ENCODE assay signal across 8 cellular contexts in genomic region chr14:73886449-73887115, GRCh38. TPM values are rescaled to one million over a fixed set of nuclear protein-coding genes. Genes with fewer than 3 reads are reported as not detected.
DNase-seq lines count a peak whose midpoint lies in the region; ATAC-seq and TF ChIP-seq lines count a peak whose summit lies in the region.

TSS of gene ZNF410 (plus strand) at chr14:73886859. CDS start at chr14:73892176, 5,317 bp downstream.

- peak within 1 kb of the TSS; percentile 95 for H3K27ac Mint-ChIP-seq in activated CD4-positive, alpha-beta memory T cell treated with anti-CD3 and anti-CD28 coated beads for 36 hours

- under 1% methylated on average over 22 of the region's 58 CpGs for WGBS in right lobe of liver (ENCODE audit: insufficient coverage, low coverage, low lambda C conversion rate, missing lambda C conversion rate)

- peak; percentile 96 for ATAC-seq in GM19438 (IDR thresholded peaks at IDR 0.05; ENCODE audit: low read depth, unreplicated experiment)
- peak; percentile 59 for ATAC-seq in HG03575 (IDR thresholded peaks at IDR 0.05; ENCODE audit: extremely low read depth, insufficient number of reproducible peaks, low FRiP score, unreplicated experiment)
- peak; percentile 98 to 100 (median 98) for ATAC-seq in right lobe of liver

- no peaks in the 10 kb centered on the region for H3K9me3 Mint-ChIP-seq in activated CD4-positive, alpha-beta memory T cell treated with anti-CD3 and anti-CD28 coated beads for 36 hours

- H3K4me1 ChIP-seq in right lobe of liver, result peaks cover 0 to 14% (median 5%) of the 10 kb centered on the region in 4 donors

- peaks cover 0 to 4% (median 0%) of the 10 kb centered on the region in 4 donors for H3K36me3 ChIP-seq in right lobe of liver

- no peaks in the 10 kb centered on the region for H3K9me3 ChIP-seq in right lobe of liver

- H3K27me3 ChIP-seq in dorsolateral prefrontal cortex (no peaks in the 10 kb centered on the region), right lobe of liver (no peaks in the 10 kb centered on the region)

- H3K27me3 Mint-ChIP-seq in activated CD4-positive, alpha-beta memory T cell treated with anti-CD3 and anti-CD28 coated beads for 36 hours, result no peaks in the 10 kb centered on the region

- intact Hi-C loops in activated CD4-positive, alpha-beta memory T cell treated with anti-CD3 and anti-CD28 coated beads for 36 hours (cut with micrococcal nuclease), result loop anchor here (1.0 to 2.0 kb wide), 8 partner anchors 10 to 198 kb away; partner anchors contain the start of genes ALDH6A1, BBOF1, COQ6 and ENTPD5
- intact Hi-C loops in dorsolateral prefrontal cortex (cut with DNase I), result loop anchor here (2.0 to 5.0 kb wide), 4 partner anchors 34 to 174 kb away; partner anchors contain the start of genes COQ6 (in 2 of the 2), FAM161B (in 2 of the 2), PNMA1 (in 1 of the 2) and PTGR2 (in 1 of the 2)
- intact Hi-C loops in right lobe of liver (cut with DNase I), result no loop called here

- POLR2A ChIA-PET in activated CD4-positive, alpha-beta memory T cell treated with anti-CD3 and anti-CD28 coated beads for 36 hours (lab: Charles Lee), result interaction anchor here (0.7 to 2.1 kb wide), 16 partner anchors 13 to 317 kb away, joined by 3 to 17 read pairs (median 4); partner anchors contain the start of genes ACOT2, BBOF1, COQ6 and ENTPD5

- DNase-seq in CD1c-positive myeloid dendritic cell (ENCODE audit: extremely low spot score) (peak; percentile 97), NCI-H82 treated with DMSO at 0.1 percent for 48 hours (lab: John Stamatoyannopoulos, UW; ENCODE audit: unreplicated experiment) (peak; percentile 62), dorsolateral prefrontal cortex (peak; percentile 75 to 93 (median 88)), right lobe of liver (peak; percentile 95 to 97 (median 96))
- DNase-seq in activated CD4-positive, alpha-beta memory T cell treated with anti-CD3 and anti-CD28 coated beads for 36 hours, result peak; percentile 97
- peak; percentile 91 to 93 for DNase-seq in stimulated activated CD4-positive, alpha-beta T cell treated with anti-CD3 and anti-CD28 coated beads, Interleukin-4, amount 100 ng/mL, for 4 hours

- CTCF ChIA-PET in activated CD4-positive, alpha-beta memory T cell treated with anti-CD3 and anti-CD28 coated beads for 36 hours (lab: Charles Lee), result interaction anchor here (1.0 to 2.6 kb wide), 5 partner anchors 9 to 157 kb away, joined by 3 to 10 read pairs (median 4); partner anchors contain the start of gene PTGR2

- TF ChIP-seq CTCF in dorsolateral prefrontal cortex (IDR thresholded peaks at IDR 0.05 in 54 of 56, conservative IDR thresholded peaks at IDR 0.05 in 2 of 56; ENCODE audit: low read depth in 1 of 56, partially characterized antibody in 56 of 56) (peak in 19 of 56 donors; percentile 3 to 36 (median 11)), right lobe of liver (IDR thresholded peaks at IDR 0.05) (no peak)

- peaks cover 17% of the 10 kb centered on the region for H3K36me3 Mint-ChIP-seq in activated CD4-positive, alpha-beta memory T cell treated with anti-CD3 and anti-CD28 coated beads for 36 hours

- H3K4me3 ChIP-seq in dorsolateral prefrontal cortex (peak within 1 kb of the TSS; percentile 66 to 100 (median 91)), right lobe of liver (peak within 1 kb of the TSS; percentile 72 to 99 (median 98))

- H3K4me3 Mint-ChIP-seq in activated CD4-positive, alpha-beta memory T cell treated with anti-CD3 and anti-CD28 coated beads for 36 hours, result peak within 1 kb of the TSS; percentile 93

- TF ChIP-seq POLR2A in right lobe of liver (IDR thresholded peaks at IDR 0.05), result peak; percentile 82

- H3K4me1 Mint-ChIP-seq in activated CD4-positive, alpha-beta memory T cell treated with anti-CD3 and anti-CD28 coated beads for 36 hours (ENCODE audit: low read depth), result peaks cover 47% of the 10 kb centered on the region

- peak within 1 kb of the TSS; percentile 52 to 98 (median 91) for H3K27ac ChIP-seq in dorsolateral prefrontal cortex
- peak within 1 kb of the TSS; percentile 88 to 93 (median 92) for H3K27ac ChIP-seq in right lobe of liver

RNA-seq across cellular contexts. Expression of gene ZNF410, which starts in this region (rescaled TPM):
- total RNA-seq in activated CD4-positive, alpha-beta memory T cell treated with anti-CD3 and anti-CD28 coated beads for 36 hours, result 10 to 100 TPM; 65.2 to 68.7 TPM
- 10 to 100 TPM; 31.1 to 70.7 (median 43.5) TPM for total RNA-seq in dorsolateral prefrontal cortex
- total RNA-seq in right lobe of liver, result 10 to 100 TPM; 14.9 to 20.8 (median 18.3) TPM

Comparison
In these comparisons a context has a peak if more than half of its experiments do, and no peak if none do; other contexts are left out.
1. Peak in every context shown above with its lines: DNase-seq, ATAC-seq, H3K4me3 ChIP-seq and H3K27ac ChIP-seq.
2. intact Hi-C loops: an anchor here in activated CD4-positive, alpha-beta memory T cell treated with anti-CD3 and anti-CD28 coated beads for 36 hours (1.0 to 2.0 kb wide) and dorsolateral prefrontal cortex (2.0 to 5.0 kb wide); none called in right lobe of liver.